ENCODE assay signal across 16 cellular contexts in genomic region chr12:87518508-87518907, GRCh38.
A peak's percentile ranks its signal among the peaks of the same experiment; 100 is the strongest.
DNase-seq lines count a peak whose midpoint lies in the region; ATAC-seq, FAIRE-seq and TF ChIP-seq lines count a peak whose summit lies in the region.
"Had no signal": no experiment of that assay in that cellular context is flagged by ENCODE, and none has a peak within 500 bp of the region (broad histone marks: within the 10 kb centered on the region; RNA-seq: fewer than 3 reads in every experiment).

No MANE protein-coding gene starts in this region.

- ATAC-seq in GM21526 (IDR thresholded peaks at IDR 0.05; ENCODE audit: low FRiP score, unreplicated experiment), result no peak
- ATAC-seq: HCT116, SK-N-SH treated with all-trans-retinoic acid at 6 μM for 48 hours had no signal

- TF ChIP-seq CTCF in astrocyte (IDR thresholded peaks at IDR 0.05; ENCODE audit: insufficient read depth, low read depth, low read length) (no peak), fibroblast of lung (conservative IDR thresholded peaks at IDR 0.05 in 1 of 2, IDR thresholded peaks at IDR 0.05 in 1 of 2; ENCODE audit: low read depth in 1 of 2, low read length in 2 of 2) (no peak)

- H4K20me1 ChIP-seq in astrocyte (ENCODE audit: insufficient read depth, low read length), result no peaks in the 10 kb centered on the region
- no peaks in the 10 kb centered on the region for H4K20me1 ChIP-seq in fibroblast of lung (ENCODE audit: control insufficient read depth, extremely low read depth, insufficient read depth, low read length)
- H4K20me1 ChIP-seq: BLaER1 treated with 17β-estradiol and CSF1 and Interleukin-3, amounts not matched to agents 10 nM and 100 nM had no signal

- no peak overlapping the region for H3K27ac ChIP-seq in astrocyte (ENCODE audit: low read depth, low read length)
- no peak overlapping the region for H3K27ac ChIP-seq in fibroblast of lung (ENCODE audit: insufficient read depth, low read length)
- H3K27ac ChIP-seq: BLaER1 treated with 17β-estradiol and CSF1 and Interleukin-3, amounts not matched to agents 10 nM and 100 nM; PC-9 had no signal

- no peak overlapping the region for H3K27ac Mint-ChIP-seq in astrocyte (ENCODE audit: unreplicated experiment)

- H3K4me3 ChIP-seq in astrocyte (ENCODE audit: insufficient read depth, low read depth, low read length) (no peak overlapping the region), fibroblast of lung (replicated peaks in 1 of 4; ENCODE audit: control extremely low read depth in 1 of 4, insufficient read depth in 1 of 4, low read depth in 3 of 4, low read length in 4 of 4) (no peak overlapping the region)
- H3K4me3 ChIP-seq: BLaER1 treated with 17β-estradiol and CSF1 and Interleukin-3, amounts not matched to agents 10 nM and 100 nM; PC-9 had no signal

- no peaks in the 10 kb centered on the region for H3K27me3 Mint-ChIP-seq in astrocyte (ENCODE audit: low read depth, unreplicated experiment)

- H3K4me2 ChIP-seq in astrocyte (ENCODE audit: low read length) (no peak overlapping the region), fibroblast of lung (ENCODE audit: extremely low read depth, insufficient read depth, low read length) (no peak overlapping the region)
- H3K4me2 ChIP-seq: PC-9 had no signal

- H3K9me3 Mint-ChIP-seq in astrocyte (ENCODE audit: unreplicated experiment), result no peaks in the 10 kb centered on the region

- H3K36me3 Mint-ChIP-seq in astrocyte (ENCODE audit: low read depth, unreplicated experiment), result no peaks in the 10 kb centered on the region

- H3K27me3 ChIP-seq in astrocyte (ENCODE audit: insufficient read depth, low read length) (no peaks in the 10 kb centered on the region), fibroblast of lung (ENCODE audit: control insufficient read depth, insufficient read depth, low read length) (no peaks in the 10 kb centered on the region)
- H3K27me3 ChIP-seq: BLaER1 treated with 17β-estradiol and CSF1 and Interleukin-3, amounts not matched to agents 10 nM and 100 nM had no signal

- H3K4me3 Mint-ChIP-seq in astrocyte (ENCODE audit: unreplicated experiment), result no peak overlapping the region

- no peaks in the 10 kb centered on the region for H3K36me3 ChIP-seq in astrocyte (ENCODE audit: insufficient read depth, low read length)
- no peaks in the 10 kb centered on the region for H3K36me3 ChIP-seq in fibroblast of lung (ENCODE audit: control insufficient read depth, insufficient read depth, low read length)
- H3K36me3 ChIP-seq: BLaER1 treated with 17β-estradiol and CSF1 and Interleukin-3, amounts not matched to agents 10 nM and 100 nM had no signal

- H2AFZ ChIP-seq in astrocyte (ENCODE audit: low read depth, low read length) (no peak overlapping the region), fibroblast of lung (ENCODE audit: low read length) (no peak overlapping the region)
- H2AFZ ChIP-seq: PC-9 had no signal

- no peak for FAIRE-seq in astrocyte (lab: Jason Lieb, UNC)

- no peaks in the 10 kb centered on the region for H3K4me1 ChIP-seq in astrocyte (ENCODE audit: insufficient read depth, low read length)
- no peaks in the 10 kb centered on the region for H3K4me1 ChIP-seq in fibroblast of lung (ENCODE audit: control insufficient read depth, extremely low read depth, insufficient read depth, low read length)
- H3K4me1 ChIP-seq: BLaER1 treated with 17β-estradiol and CSF1 and Interleukin-3, amounts not matched to agents 10 nM and 100 nM had no signal

- H3K79me2 ChIP-seq in astrocyte (ENCODE audit: insufficient read depth, low read length) (no peaks in the 10 kb centered on the region), fibroblast of lung (ENCODE audit: control insufficient read depth, insufficient read depth, low read length) (no peaks in the 10 kb centered on the region)

- DNase-seq in M059J (ENCODE audit: low read depth) (peak; percentile 71), astrocyte (ENCODE audit: low read depth) (peak; percentile 82), fibroblast of lung (ENCODE audit: low read depth in 2 of 2) (peak; percentile 38 to 80), renal cortical epithelial cell (ENCODE audit: low read depth) (peak; percentile 13), T-helper 2 cell (no peak), 8988T (no peak)
- DNase-seq: IMR-90, NCI-H1092 treated with DMSO at 0.1 percent for 48 hours, NCI-H1694 treated with DMSO at 0.1 percent for 48 hours, NCI-H446, PC-9, Right ventricle myocardium superior had no signal

- H3K9me3 ChIP-seq in astrocyte (ENCODE audit: insufficient read depth, low read depth, low read length), result no peaks in the 10 kb centered on the region
- no peaks in the 10 kb centered on the region for H3K9me3 ChIP-seq in fibroblast of lung (ENCODE audit: control insufficient read depth, insufficient read depth, low read depth, low read length)
- H3K9me3 ChIP-seq: BLaER1 treated with 17β-estradiol and CSF1 and Interleukin-3, amounts not matched to agents 10 nM and 100 nM had no signal

- H3K9ac ChIP-seq in astrocyte (ENCODE audit: low read length) (no peak overlapping the region), fibroblast of lung (ENCODE audit: insufficient read depth, low read length) (no peak overlapping the region)
- H3K9ac ChIP-seq: BLaER1 treated with 17β-estradiol and CSF1 and Interleukin-3, amounts not matched to agents 10 nM and 100 nM had no signal

- H3K4me1 Mint-ChIP-seq in astrocyte (ENCODE audit: low read depth, unreplicated experiment), result no peaks in the 10 kb centered on the region

Comparison
In these comparisons a context has a peak if more than half of its experiments do, and no peak if none do; other contexts are left out.
1. DNase-seq: peak in M059J (single experiment), astrocyte (single experiment), fibroblast of lung (2 of 2) and renal cortical epithelial cell (single experiment); none in T-helper 2 cell (0 of 5) and 8988T (single experiment).